20 cellular contexts compared by ENCODE assay signal in the genomic region with DNA sequence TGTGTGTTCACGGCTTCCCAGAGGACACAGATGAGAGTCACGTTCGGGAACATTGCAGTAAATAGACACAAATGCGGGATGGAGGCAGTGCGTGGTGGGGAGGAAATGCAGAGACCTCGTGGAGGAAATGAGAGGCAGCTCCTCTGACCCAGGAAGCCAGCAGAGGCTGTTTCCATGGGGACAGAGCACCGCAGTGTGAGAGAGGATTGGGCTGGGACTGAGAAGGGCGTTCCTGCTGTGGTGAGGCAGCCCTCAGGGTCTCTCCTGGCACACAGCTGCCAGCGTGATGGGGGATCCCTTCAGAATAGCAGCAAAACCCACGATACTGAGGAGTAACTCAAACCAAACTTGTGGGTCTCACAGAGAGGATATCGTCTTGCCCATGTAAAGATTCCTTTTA. TPM values are rescaled to one million over a fixed set of nuclear protein-coding genes. Genes with fewer than 3 reads are reported as not detected.
DNase-seq lines count a peak whose midpoint lies in the region; ATAC-seq and TF ChIP-seq lines count a peak whose summit lies in the region.
"Had no signal": no experiment of that assay in that cellular context is flagged by ENCODE, and none has a peak within 500 bp of the region (broad histone marks: within the 10 kb centered on the region; RNA-seq: fewer than 3 reads in every experiment).

No MANE protein-coding gene starts in this region.

- TF ChIP-seq CTCF in WTC11 (IDR thresholded peaks at IDR 0.05) = no peak
- no peak for TF ChIP-seq CTCF in tibial nerve (IDR thresholded peaks at IDR 0.05)

- H3K4me3 Mint-ChIP-seq in activated naive CD4-positive, alpha-beta T cell treated with anti-CD3 and anti-CD28 coated beads, Interleukin-2, amount 50 U/mL, for 24 hours = no peak overlapping the region
- H3K4me3 Mint-ChIP-seq in WTC11 = no peak overlapping the region
- peak overlapping the region in 1 of 2 donors; percentile 4 for H3K4me3 Mint-ChIP-seq in effector memory CD8-positive, alpha-beta T cell
- H3K4me3 Mint-ChIP-seq: GM23338 had no signal

- POLR2A ChIA-PET in WTC11 (lab: Charles Lee) = no interaction called here

- H3K36me3 ChIP-seq in tibial nerve = peaks cover 0 to 79% (median 0%) of the 10 kb centered on the region in 3 donors

- no peaks in the 10 kb centered on the region for H3K9me3 Mint-ChIP-seq in activated naive CD4-positive, alpha-beta T cell treated with anti-CD3 and anti-CD28 coated beads, Interleukin-2, amount 50 U/mL, for 24 hours
- H3K9me3 Mint-ChIP-seq in WTC11 = no peaks in the 10 kb centered on the region
- H3K9me3 Mint-ChIP-seq in effector memory CD8-positive, alpha-beta T cell = no peaks in the 10 kb centered on the region
- H3K9me3 Mint-ChIP-seq: GM23338 had no signal

- H3K27me3 ChIP-seq in tibial nerve = no peaks in the 10 kb centered on the region

- CTCF ChIA-PET in WTC11 (lab: Charles Lee) = interaction anchor here (0.6 kb wide), 1 partner anchor 92 kb away, joined by 3 read pairs; no protein-coding TSS in a partner anchor

- ATAC-seq in WTC11 (no peak), left cardiac atrium (no peak)
- peak; percentile 57 for ATAC-seq in effector memory CD8-positive, alpha-beta T cell (replicated peaks)
- ATAC-seq: GM23338, HCT116 had no signal

- H3K4me3 ChIP-seq in tibial nerve = no peak overlapping the region
- H3K4me3 ChIP-seq: GM23338 had no signal

- TF ChIP-seq POLR2A in tibial nerve (IDR thresholded peaks at IDR 0.05) = no peak

- H3K27me3 Mint-ChIP-seq in activated naive CD4-positive, alpha-beta T cell treated with anti-CD3 and anti-CD28 coated beads, Interleukin-2, amount 50 U/mL, for 24 hours = no peaks in the 10 kb centered on the region
- no peaks in the 10 kb centered on the region for H3K27me3 Mint-ChIP-seq in WTC11 (ENCODE audit: low read depth)
- no peaks in the 10 kb centered on the region for H3K27me3 Mint-ChIP-seq in effector memory CD8-positive, alpha-beta T cell

- H3K27ac Mint-ChIP-seq in activated naive CD4-positive, alpha-beta T cell treated with anti-CD3 and anti-CD28 coated beads, Interleukin-2, amount 50 U/mL, for 24 hours = peak overlapping the region; percentile 55
- 0 out of 2 replicates have a peak overlapping the region, but pooled peaks have one; percentile 1 for H3K27ac Mint-ChIP-seq in WTC11
- no peak overlapping the region for H3K27ac Mint-ChIP-seq in effector memory CD8-positive, alpha-beta T cell
- H3K27ac Mint-ChIP-seq: GM23338 had no signal

- peaks cover 14% of the 10 kb centered on the region for H3K36me3 Mint-ChIP-seq in activated naive CD4-positive, alpha-beta T cell treated with anti-CD3 and anti-CD28 coated beads, Interleukin-2, amount 50 U/mL, for 24 hours
- peaks cover 23% of the 10 kb centered on the region for H3K36me3 Mint-ChIP-seq in WTC11
- H3K36me3 Mint-ChIP-seq in effector memory CD8-positive, alpha-beta T cell (ENCODE audit: insufficient read depth) = peaks cover 31% of the 10 kb centered on the region

- no peak for DNase-seq in activated naive CD4-positive, alpha-beta T cell treated with Interleukin-2 at 50 U/mL for 16 hours
- DNase-seq in WTC11 (ENCODE audit: low spot score) (no peak), tibial nerve (ENCODE audit: low spot score in 2 of 2) (no peak), left cardiac atrium (no peak)
- DNase-seq in effector memory CD8-positive, alpha-beta T cell = no peak
- DNase-seq in stimulated activated CD8-positive, alpha-beta memory T cell treated with anti-CD3 and anti-CD28 coated beads, Interleukin-4, amount 100 ng/mL, for 48 hours = no peak
- DNase-seq: 8988T, GDM1, MV-4-11, NCI-H1105 treated with DMSO at 0.1 percent for 48 hours, NCI-H2081 treated with DMSO at 0.1 percent for 48 hours, NCI-H2171 treated with DMSO at 0.1 percent for 48 hours, NCI-H524 treated with DMSO at 0.1 percent for 48 hours, Right ventricle myocardium superior had no signal

- H3K4me1 ChIP-seq in tibial nerve = no peaks in the 10 kb centered on the region

- no peaks in the 10 kb centered on the region for H3K4me1 Mint-ChIP-seq in activated naive CD4-positive, alpha-beta T cell treated with anti-CD3 and anti-CD28 coated beads, Interleukin-2, amount 50 U/mL, for 24 hours
- no peaks in the 10 kb centered on the region for H3K4me1 Mint-ChIP-seq in WTC11
- peaks cover 4 to 6% of the 10 kb centered on the region in 2 donors for H3K4me1 Mint-ChIP-seq in effector memory CD8-positive, alpha-beta T cell (ENCODE audit: low read depth in 2 of 2)
- H3K4me1 Mint-ChIP-seq: GM23338 had no signal

- WGBS in tibial nerve, 2 donors = 92 to 94% methylated on average over 11 of the region's 11 CpGs

- intact Hi-C loops in left cardiac atrium (cut with DNase I) = no loop called here

- H3K9me3 ChIP-seq in tibial nerve = no peaks in the 10 kb centered on the region

- H3K27ac ChIP-seq in tibial nerve = no peak overlapping the region
- H3K27ac ChIP-seq: C4-2B, KMS-11 had no signal

- TF ChIP-seq EP300 in tibial nerve (IDR thresholded peaks at IDR 0.05) = no peak

TF ChIP-seq in WTC11, 78 proteins besides CTCF, POLR2A, EP300 and RAD21 (continues in another document):
- TF ChIP-seq ZNF396 (CRISPR knock-in tag; IDR thresholded peaks at IDR 0.05; ENCODE audit: borderline replicate concordance) (no peak), E2F4 (CRISPR knock-in tag; IDR thresholded peaks at IDR 0.05; ENCODE audit: borderline replicate concordance, low read depth) (no peak), TEAD1 (CRISPR knock-in tag; IDR thresholded peaks at IDR 0.05) (no peak), SMAD3 (CRISPR knock-in tag; IDR thresholded peaks at IDR 0.05; ENCODE audit: borderline replicate concordance) (no peak), ZBTB43 (CRISPR knock-in tag; IDR thresholded peaks at IDR 0.05) (no peak), ZNF416 (CRISPR knock-in tag; IDR thresholded peaks at IDR 0.05) (no peak), ZNF512 (CRISPR knock-in tag; IDR thresholded peaks at IDR 0.05; ENCODE audit: borderline replicate concordance) (no peak), AR (CRISPR knock-in tag; IDR thresholded peaks at IDR 0.05) (no peak), NR2C2 (CRISPR knock-in tag; IDR thresholded peaks at IDR 0.05) (no peak), FOXP1 (CRISPR knock-in tag; IDR thresholded peaks at IDR 0.05; ENCODE audit: borderline replicate concordance) (no peak), ZNF138 (CRISPR knock-in tag; conservative IDR thresholded peaks at IDR 0.05) (no peak), JUN (CRISPR knock-in tag; IDR thresholded peaks at IDR 0.05) (no peak), GABPB1 (CRISPR knock-in tag; IDR thresholded peaks at IDR 0.05) (no peak), JAZF1 (CRISPR knock-in tag; IDR thresholded peaks at IDR 0.05) (no peak)

RNA-seq across cellular contexts. Expression of gene BHLHA15, which starts 21.7 kb away (rescaled TPM):
- total RNA-seq in WTC11 (2021) (2.7 to 3.3 TPM (median 2.8 TPM) in 3 replicates), tibial nerve (not detected), left cardiac atrium (under 1 TPM; 0.37 to 0.38 TPM)
- total RNA-seq: Right ventricle myocardium superior, SK-MEL-5 had no signal

Comparison
In these comparisons a context has a peak if more than half of its experiments do, and no peak if none do; other contexts are left out.
1. H3K27ac Mint-ChIP-seq: peak in activated naive CD4-positive, alpha-beta T cell treated with anti-CD3 and anti-CD28 coated beads, Interleukin-2, amount 50 U/mL, for 24 hours (single experiment) and WTC11 (single experiment); none in effector memory CD8-positive, alpha-beta T cell (0 of 2).